1 cellular context compared by ENCODE assay signal in genomic region chr17:28567604-28568003, GRCh38.
TF ChIP-seq lines count a peak whose summit lies in the region.

No MANE protein-coding gene starts in this region.

TF ChIP-seq in GM12878, 131 proteins besides CTCF, POLR2A, EP300 and RAD21 (continues in another document):
- TF ChIP-seq ZNF592 (IDR thresholded peaks at IDR 0.05), result no peak
- TF ChIP-seq RELA (IDR thresholded peaks at IDR 0.05; ENCODE audit: borderline replicate concordance, partially characterized antibody), result no peak
- no peak for TF ChIP-seq NKRF (conservative IDR thresholded peaks at IDR 0.05)
- 0 out of 2 replicates have a peak, but pooled peaks have one; percentile 23 for TF ChIP-seq MTA2 (IDR thresholded peaks at IDR 0.05; ENCODE audit: low read depth)
- peak; percentile 67; the same call in 1 of the 2 replicates for TF ChIP-seq DPF2 (IDR thresholded peaks at IDR 0.05)
- TF ChIP-seq ZNF217 (IDR thresholded peaks at IDR 0.05), result no peak; the same call in 1 of the 2 replicates
- no peak for TF ChIP-seq SUPT20H (IDR thresholded peaks at IDR 0.05; ENCODE audit: borderline replicate concordance, control insufficient read depth, low read depth, low read length)
- TF ChIP-seq ETV6 (conservative IDR thresholded peaks at IDR 0.05 in 1 of 2, IDR thresholded peaks at IDR 0.05 in 1 of 2; ENCODE audit: borderline replicate concordance in 1 of 2, low read depth in 1 of 2), result peak in 1 of 2 experiments; percentile 30; a peak in 1 of 4 replicates
- TF ChIP-seq BRCA1 (IDR thresholded peaks at IDR 0.05; ENCODE audit: low read depth, low read length), result no peak
- TF ChIP-seq MTA3 (IDR thresholded peaks at IDR 0.05; ENCODE audit: borderline replicate concordance, low read length), result no peak
- TF ChIP-seq IRF4 (IDR thresholded peaks at IDR 0.05; ENCODE audit: low read depth, low read length), result peak; percentile 59; the same call in 1 of the 2 replicates
- no peak for TF ChIP-seq PML (IDR thresholded peaks at IDR 0.05; ENCODE audit: low read length)
- TF ChIP-seq HDAC6 (IDR thresholded peaks at IDR 0.05; ENCODE audit: unreplicated experiment), result no peak
- 0 out of 2 replicates have a peak, but pooled peaks have one; percentile 28 for TF ChIP-seq YY1 (IDR thresholded peaks at IDR 0.05; ENCODE audit: low read depth, low read length)
- TF ChIP-seq E4F1 (IDR thresholded peaks at IDR 0.05; ENCODE audit: borderline replicate concordance, partially characterized antibody), result no peak
- no peak for TF ChIP-seq SMAD1 (IDR thresholded peaks at IDR 0.05; ENCODE audit: low read depth, partially characterized antibody)
- TF ChIP-seq FOXM1 (IDR thresholded peaks at IDR 0.05; ENCODE audit: low read depth, low read length), result 0 out of 2 replicates have a peak, but pooled peaks have one; percentile 20
- peak; percentile 56; the same call in 1 of the 2 replicates for TF ChIP-seq ATF2 (IDR thresholded peaks at IDR 0.05; ENCODE audit: low read length)
- no peak for TF ChIP-seq MEF2A (IDR thresholded peaks at IDR 0.05; ENCODE audit: insufficient read depth, low read depth, low read length)
- TF ChIP-seq KDM1A (IDR thresholded peaks at IDR 0.05; ENCODE audit: borderline replicate concordance), result no peak
- TF ChIP-seq ZNF384 (IDR thresholded peaks at IDR 0.05; ENCODE audit: borderline replicate concordance, low read depth, low read length), result 0 out of 2 replicates have a peak, but pooled peaks have one; percentile 12
- no peak for TF ChIP-seq RAD51 (IDR thresholded peaks at IDR 0.05)
- no peak for TF ChIP-seq SMC3 (IDR thresholded peaks at IDR 0.05; ENCODE audit: borderline replicate concordance, low read length)
- TF ChIP-seq BCL11A (IDR thresholded peaks at IDR 0.05; ENCODE audit: low read depth, low read length), result 0 out of 2 replicates have a peak, but pooled peaks have one; percentile 26
- no peak for TF ChIP-seq FOXK2 (IDR thresholded peaks at IDR 0.05)
- no peak for TF ChIP-seq ELK1 (IDR thresholded peaks at IDR 0.05; ENCODE audit: low read depth, low read length)
- no peak for TF ChIP-seq BACH1 (IDR thresholded peaks at IDR 0.05; ENCODE audit: borderline replicate concordance)
- TF ChIP-seq SREBF1 (IDR thresholded peaks at IDR 0.05; ENCODE audit: low read length), result no peak
- TF ChIP-seq NFYA (IDR thresholded peaks at IDR 0.05; ENCODE audit: borderline replicate concordance, low read depth, low read length), result no peak
- no peak for TF ChIP-seq MXI1 (IDR thresholded peaks at IDR 0.05; ENCODE audit: low read depth, low read length)
- TF ChIP-seq CEBPB (IDR thresholded peaks at IDR 0.05; ENCODE audit: borderline replicate concordance in 1 of 2, low read depth in 2 of 2, low read length in 2 of 2), result no peak
- TF ChIP-seq TAF1 (IDR thresholded peaks at IDR 0.05; ENCODE audit: borderline replicate concordance, low read depth, low read length), result no peak
- no peak for TF ChIP-seq RBBP5 (conservative IDR thresholded peaks at IDR 0.05)
- no peak for TF ChIP-seq MYC (IDR thresholded peaks at IDR 0.05; ENCODE audit: insufficient read depth, insufficient read length, insufficient replicate concordance, low read length, severe bottlenecking)
- no peak for TF ChIP-seq ZBTB4 (CRISPR knock-in tag; IDR thresholded peaks at IDR 0.05)
- no peak for TF ChIP-seq JUNB (IDR thresholded peaks at IDR 0.05)
- TF ChIP-seq IKZF2 (IDR thresholded peaks at IDR 0.05), result peak; percentile 94
- TF ChIP-seq NFIC (IDR thresholded peaks at IDR 0.05; ENCODE audit: low read depth, low read length), result no peak
- TF ChIP-seq RCOR1 (conservative IDR thresholded peaks at IDR 0.05; ENCODE audit: low read depth, low read length), result no peak
- peak; percentile 97 for TF ChIP-seq SPI1 (IDR thresholded peaks at IDR 0.05; ENCODE audit: borderline replicate concordance, insufficient read depth, low read depth, low read length)
- no peak for TF ChIP-seq TBL1XR1 (IDR thresholded peaks at IDR 0.05; ENCODE audit: low read depth, low read length)
- peak; percentile 87 for TF ChIP-seq RUNX3 (IDR thresholded peaks at IDR 0.05; ENCODE audit: low read length)
- TF ChIP-seq TARDBP (IDR thresholded peaks at IDR 0.05; ENCODE audit: borderline replicate concordance), result no peak
- TF ChIP-seq CBX5 (IDR thresholded peaks at IDR 0.05; ENCODE audit: low read depth), result no peak
- TF ChIP-seq MLLT1 (IDR thresholded peaks at IDR 0.05), result no peak; the same call in 1 of the 2 replicates
- no peak for TF ChIP-seq PKNOX1 (IDR thresholded peaks at IDR 0.05)
- TF ChIP-seq ZZZ3 (IDR thresholded peaks at IDR 0.05; ENCODE audit: control insufficient read depth, insufficient read length, low read depth), result no peak
